17 cellular contexts compared by ENCODE assay signal in genomic region chr11:121057922-121058321, GRCh38.
A peak's percentile ranks its signal among the peaks of the same experiment; 100 is the strongest.
DNase-seq lines count a peak whose midpoint lies in the region; ATAC-seq and TF ChIP-seq lines count a peak whose summit lies in the region.
"Had no signal": no experiment of that assay in that cellular context is flagged by ENCODE, and none has a peak within 500 bp of the region (broad histone marks: within the 10 kb centered on the region; RNA-seq: fewer than 3 reads in every experiment).

No MANE protein-coding gene starts in this region.

- DNase-seq in stimulated activated naive CD8-positive, alpha-beta T cell treated with anti-CD3 and anti-CD28 coated beads, Interleukin-15, amount 100 ng/mL, for 72 hours, result no peak
- no peak for DNase-seq in stimulated activated naive CD8-positive, alpha-beta T cell treated with anti-CD3 and anti-CD28 coated beads, Interleukin-15, Interleukin-2, amounts not matched to agents 100 U/mL and 50 U/mL, for 24 hours
- no peak for DNase-seq in stimulated activated effector memory CD8-positive, alpha-beta T cell treated with anti-CD3 and anti-CD28 coated beads, Interleukin-12 subunit alpha, Interleukin-12 subunit beta, amount 100 ng/mL, for 72 hours (ENCODE audit: low spot score in 2 of 2)
- DNase-seq in stimulated activated CD4-positive, alpha-beta T cell treated with anti-CD3 and anti-CD28 coated beads, Interleukin-4, amount 100 ng/mL, for 4 hours, result no peak
- DNase-seq: BE2C; CD8-positive, alpha-beta T cell; COR-L47; DMS153; DND-41; GDM1; Karpas-422 had no signal

- no peak for TF ChIP-seq CTCF in KMS-11 (conservative IDR thresholded peaks at IDR 0.05; ENCODE audit: low read depth, low read length)

- H3K27ac ChIP-seq in KMS-11, result no peak overlapping the region
- H3K27ac ChIP-seq: C4-2B had no signal

- ATAC-seq in stimulated activated naive CD8-positive, alpha-beta T cell treated with anti-CD3 and anti-CD28 coated beads, Interleukin-15, amount 100 ng/mL, for 72 hours, result peak; percentile 87
- ATAC-seq in stimulated activated naive CD8-positive, alpha-beta T cell treated with anti-CD3 and anti-CD28 coated beads, Interleukin-15, Interleukin-2, amounts not matched to agents 100 U/mL and 50 U/mL, for 24 hours, result no peak
- peak; percentile 53 for ATAC-seq in GM21619 (IDR thresholded peaks at IDR 0.05; ENCODE audit: unreplicated experiment)
- ATAC-seq in stimulated activated effector memory CD8-positive, alpha-beta T cell treated with anti-CD3 and anti-CD28 coated beads, Interleukin-12 subunit alpha, Interleukin-12 subunit beta, amount 100 ng/mL, for 72 hours, result peak; percentile 68
- no peak for ATAC-seq in GM18511 (IDR thresholded peaks at IDR 0.05; ENCODE audit: unreplicated experiment)
- ATAC-seq in GM21576 (IDR thresholded peaks at IDR 0.05; ENCODE audit: unreplicated experiment), result no peak
- ATAC-seq: CD8-positive, alpha-beta T cell had no signal

- no peaks in the 10 kb centered on the region for H3K79me2 ChIP-seq in KMS-11 (ENCODE audit: insufficient read depth, low read depth)

- no peak overlapping the region for H3K4me3 Mint-ChIP-seq in stimulated activated naive CD8-positive, alpha-beta T cell treated with anti-CD3 and anti-CD28 coated beads, Interleukin-15, amount 100 ng/mL, for 72 hours
- no peak overlapping the region for H3K4me3 Mint-ChIP-seq in stimulated activated effector memory CD8-positive, alpha-beta T cell treated with anti-CD3 and anti-CD28 coated beads, Interleukin-12 subunit alpha, Interleukin-12 subunit beta, amount 100 ng/mL, for 72 hours
- H3K4me3 Mint-ChIP-seq: CD8-positive, alpha-beta T cell had no signal

- peaks cover 30% of the 10 kb centered on the region for H3K36me3 Mint-ChIP-seq in stimulated activated effector memory CD8-positive, alpha-beta T cell treated with anti-CD3 and anti-CD28 coated beads, Interleukin-12 subunit alpha, Interleukin-12 subunit beta, amount 100 ng/mL, for 72 hours

- H2AFZ ChIP-seq in KMS-11 (ENCODE audit: low read depth), result no peak overlapping the region

- H3K4me3 ChIP-seq in KMS-11 (IDR thresholded peaks at IDR 0.05; ENCODE audit: insufficient read depth, low read depth, low read length), result no peak overlapping the region
- H3K4me3 ChIP-seq: HAP-1 had no signal

- H3K9me3 Mint-ChIP-seq in stimulated activated naive CD8-positive, alpha-beta T cell treated with anti-CD3 and anti-CD28 coated beads, Interleukin-15, amount 100 ng/mL, for 72 hours, result no peaks in the 10 kb centered on the region
- no peaks in the 10 kb centered on the region for H3K9me3 Mint-ChIP-seq in stimulated activated effector memory CD8-positive, alpha-beta T cell treated with anti-CD3 and anti-CD28 coated beads, Interleukin-12 subunit alpha, Interleukin-12 subunit beta, amount 100 ng/mL, for 72 hours
- H3K9me3 Mint-ChIP-seq: CD8-positive, alpha-beta T cell had no signal

- H3K27me3 Mint-ChIP-seq in stimulated activated naive CD8-positive, alpha-beta T cell treated with anti-CD3 and anti-CD28 coated beads, Interleukin-15, amount 100 ng/mL, for 72 hours, result no peaks in the 10 kb centered on the region

- peaks cover 11% of the 10 kb centered on the region for H3K4me1 Mint-ChIP-seq in stimulated activated naive CD8-positive, alpha-beta T cell treated with anti-CD3 and anti-CD28 coated beads, Interleukin-15, amount 100 ng/mL, for 72 hours
- no peaks in the 10 kb centered on the region for H3K4me1 Mint-ChIP-seq in stimulated activated effector memory CD8-positive, alpha-beta T cell treated with anti-CD3 and anti-CD28 coated beads, Interleukin-12 subunit alpha, Interleukin-12 subunit beta, amount 100 ng/mL, for 72 hours

- H4K20me1 ChIP-seq in KMS-11 (ENCODE audit: insufficient read depth), result no peaks in the 10 kb centered on the region

- peak overlapping the region in 1 of 2 donors; percentile 21 for H3K27ac Mint-ChIP-seq in stimulated activated naive CD8-positive, alpha-beta T cell treated with anti-CD3 and anti-CD28 coated beads, Interleukin-15, amount 100 ng/mL, for 72 hours
- no peak overlapping the region for H3K27ac Mint-ChIP-seq in stimulated activated effector memory CD8-positive, alpha-beta T cell treated with anti-CD3 and anti-CD28 coated beads, Interleukin-12 subunit alpha, Interleukin-12 subunit beta, amount 100 ng/mL, for 72 hours
- H3K27ac Mint-ChIP-seq: CD8-positive, alpha-beta T cell had no signal

- H3K27me3 ChIP-seq in KMS-11 (ENCODE audit: insufficient read depth, low read depth), result no peaks in the 10 kb centered on the region
- H3K27me3 ChIP-seq: BE2C had no signal

- H3K36me3 ChIP-seq in KMS-11 (ENCODE audit: insufficient read depth), result no peaks in the 10 kb centered on the region

- no peak overlapping the region for H3K9ac ChIP-seq in KMS-11

- peaks cover 32% of the 10 kb centered on the region for H3K4me1 ChIP-seq in KMS-11 (ENCODE audit: low read depth, poor library complexity, severe bottlenecking)
- H3K4me1 ChIP-seq: BE2C, HAP-1 had no signal

- peak overlapping the region; percentile 57; the same call in 1 of the 2 replicates for H3K4me2 ChIP-seq in KMS-11

Comparison
In these comparisons a context has a peak if more than half of its experiments do, and no peak if none do; other contexts are left out.
1. ATAC-seq: peak in stimulated activated naive CD8-positive, alpha-beta T cell treated with anti-CD3 and anti-CD28 coated beads, Interleukin-15, amount 100 ng/mL, for 72 hours (single experiment), GM21619 (single experiment) and stimulated activated effector memory CD8-positive, alpha-beta T cell treated with anti-CD3 and anti-CD28 coated beads, Interleukin-12 subunit alpha, Interleukin-12 subunit beta, amount 100 ng/mL, for 72 hours (single experiment); none in stimulated activated naive CD8-positive, alpha-beta T cell treated with anti-CD3 and anti-CD28 coated beads, Interleukin-15, Interleukin-2, amounts not matched to agents 100 U/mL and 50 U/mL, for 24 hours (single experiment), GM18511 (single experiment) and GM21576 (single experiment).